Comparison of ENCODE assay signal across 28 cellular contexts in the genomic region with DNA sequence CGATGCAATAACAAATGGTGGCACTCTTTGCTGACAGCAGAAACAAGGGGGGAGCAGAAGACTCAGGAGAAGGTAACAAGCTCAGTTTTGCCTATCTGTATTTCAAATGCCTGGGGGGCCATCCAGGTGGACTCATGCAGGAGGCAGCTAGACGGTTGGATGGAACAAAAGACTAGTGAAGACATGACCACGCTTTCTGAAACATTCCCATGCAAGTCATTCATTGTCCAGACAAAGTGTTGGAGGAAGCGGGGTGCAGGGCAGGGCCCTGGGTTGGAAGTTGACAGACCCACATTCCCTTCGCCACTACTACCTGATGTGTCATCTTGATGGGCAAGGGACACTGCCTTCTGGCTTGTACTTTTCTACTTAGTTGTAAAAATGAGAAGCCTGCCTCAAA. TPM values are rescaled to one million over a fixed set of nuclear protein-coding genes. Genes with fewer than 3 reads are reported as not detected.
DNase-seq lines count a peak whose midpoint lies in the region; ATAC-seq and TF ChIP-seq lines count a peak whose summit lies in the region.
"Had no signal": no experiment of that assay in that cellular context is flagged by ENCODE, and none has a peak within 500 bp of the region (broad histone marks: within the 10 kb centered on the region; RNA-seq: fewer than 3 reads in every experiment).

No MANE protein-coding gene starts in this region.

- no peak overlapping the region for H3K56ac ChIP-seq in IMR-90 (ENCODE audit: extremely low read depth, insufficient read depth, low read length)

- no peak overlapping the region for H3K27ac ChIP-seq in IMR-90 (ENCODE audit: insufficient read depth, low read length)
- peak overlapping the region; percentile 64 for H3K27ac ChIP-seq in epithelial cell of prostate
- no peak overlapping the region for H3K27ac ChIP-seq in prostate gland
- H3K27ac ChIP-seq: A549 had no signal

- H3K4me1 ChIP-seq in IMR-90 (ENCODE audit: control insufficient read depth, insufficient read depth, low read length): no peaks in the 10 kb centered on the region; the same call in 1 of the 2 replicates
- no peaks in the 10 kb centered on the region for H3K4me1 ChIP-seq in prostate gland (replicated peaks)

- H3K4me3 Mint-ChIP-seq in T-helper 17 cell (no peak overlapping the region), progenitor cell of endocrine pancreas (ENCODE audit: low read depth) (no peak overlapping the region)
- H3K4me3 Mint-ChIP-seq: CD8-positive, alpha-beta T cell had no signal

- intact Hi-C loops in IMR-90 (cut with micrococcal nuclease) (no loop called here), prostate gland (cut with DNase I) (no loop called here)

- H3K14ac ChIP-seq in IMR-90 (replicated peaks; ENCODE audit: low read depth, low read length): no peak overlapping the region

- H3K4me3 ChIP-seq in IMR-90 (ENCODE audit: insufficient read depth, low read depth, low read length) (no peak overlapping the region), prostate gland (no peak overlapping the region)
- H3K4me3 ChIP-seq: A549 had no signal

- no peak overlapping the region for H2AFZ ChIP-seq in IMR-90 (replicated peaks; ENCODE audit: low read length, poor library complexity)

- no peak overlapping the region for H3K9ac ChIP-seq in IMR-90 (ENCODE audit: low read depth, low read length)

- no peak for TF ChIP-seq CTCF in IMR-90 (conservative IDR thresholded peaks at IDR 0.05; ENCODE audit: low read depth, low read length)
- no peak for TF ChIP-seq CTCF in progenitor cell of endocrine pancreas (IDR thresholded peaks at IDR 0.05; ENCODE audit: unreplicated experiment)
- TF ChIP-seq CTCF in prostate gland (IDR thresholded peaks at IDR 0.05): no peak

- H4K8ac ChIP-seq in IMR-90 (ENCODE audit: low read depth in 2 of 2, low read length in 2 of 2): no peak overlapping the region

- no peak for ATAC-seq in IMR-90 (ENCODE audit: low read depth)
- no peak for ATAC-seq in T-helper 17 cell
- no peak for ATAC-seq in HG02852 (IDR thresholded peaks at IDR 0.05; ENCODE audit: unreplicated experiment)
- no peak for ATAC-seq in stimulated activated naive CD8-positive, alpha-beta T cell treated with anti-CD3 and anti-CD28 coated beads, Interleukin-15, Interleukin-2, amounts not matched to agents 100 U/mL and 50 U/mL, for 24 hours
- ATAC-seq: A549; CD8-positive, alpha-beta T cell; HCT116; PC-3 had no signal

- no peaks in the 10 kb centered on the region for H4K20me1 ChIP-seq in IMR-90 (ENCODE audit: insufficient read depth, low read length)

- no peaks in the 10 kb centered on the region for H3K9me3 Mint-ChIP-seq in progenitor cell of endocrine pancreas (ENCODE audit: low read depth)
- H3K9me3 Mint-ChIP-seq: CD8-positive, alpha-beta T cell had no signal

- H3K27me3 ChIP-seq in IMR-90 (ENCODE audit: control insufficient read depth, insufficient read depth, low read length) (no peaks in the 10 kb centered on the region), prostate gland (replicated peaks; ENCODE audit: insufficient read depth) (no peaks in the 10 kb centered on the region)

- CTCF ChIA-PET in IMR-90 (lab: Yijun Ruan, JAX): interaction anchor here (1.3 to 3.4 kb wide), 2 partner anchors 68 to 72 kb away, joined by 4 to 13 read pairs; no protein-coding TSS in a partner anchor

- no peak overlapping the region for H2AK5ac ChIP-seq in IMR-90 (ENCODE audit: low read depth, low read length)

- H3K27ac Mint-ChIP-seq in T-helper 17 cell: peak overlapping the region; percentile 8
- peak overlapping the region; percentile 6 for H3K27ac Mint-ChIP-seq in progenitor cell of endocrine pancreas
- H3K27ac Mint-ChIP-seq: CD8-positive, alpha-beta T cell had no signal

- H2AK9ac ChIP-seq in IMR-90 (replicated peaks; ENCODE audit: low read depth, low read length, poor library complexity): no peak overlapping the region

- H2BK15ac ChIP-seq in IMR-90 (ENCODE audit: low read depth, low read length): no peak overlapping the region

- 0 out of 2 replicates have a peak overlapping the region, but pooled peaks have one; percentile 31 for H3K23ac ChIP-seq in IMR-90 (ENCODE audit: low read depth, low read length)

- dilution Hi-C loops in IMR-90 (cut with HindIII; ENCODE audit: low sequenced_read_pairs, unreplicated experiment): no loop called here

- H2BK20ac ChIP-seq in IMR-90 (ENCODE audit: low read depth, low read length): no peak overlapping the region

- 86% methylated on average over 3 of the region's 5 CpGs; no CpG with 5 or more reads in 1 of the 2 experiments for WGBS in IMR-90 (ENCODE audit: extremely low coverage in 2 of 2, insufficient read length in 1 of 2), 2 experiments
- 79% methylated on average over 5 of the region's 5 CpGs for WGBS in prostate gland

- no peak overlapping the region for H3K4me2 ChIP-seq in IMR-90 (ENCODE audit: low read depth, low read length)
- H3K4me2 ChIP-seq: A549 had no signal

- POLR2A ChIA-PET in IMR-90 (lab: Charles Lee; ENCODE audit: unreplicated experiment): no interaction called here

- H4K91ac ChIP-seq in IMR-90 (ENCODE audit: insufficient read depth, low read depth, low read length): no peak overlapping the region

- H2BK5ac ChIP-seq in IMR-90 (ENCODE audit: low read depth, low read length, poor library complexity, severe bottlenecking): no peak overlapping the region

- H3K18ac ChIP-seq in IMR-90 (ENCODE audit: low read depth, low read length): no peak overlapping the region

- TF ChIP-seq RAD21 in IMR-90 (IDR thresholded peaks at IDR 0.05; ENCODE audit: low read length): no peak

- H3K36me3 ChIP-seq in IMR-90 (ENCODE audit: control insufficient read depth, insufficient read depth, low read length): no peaks in the 10 kb centered on the region
- no peaks in the 10 kb centered on the region for H3K36me3 ChIP-seq in prostate gland

- H3K9me1 ChIP-seq in IMR-90 (ENCODE audit: insufficient read depth, low read length): peaks cover 10% of the 10 kb centered on the region

- no peak overlapping the region for H4K5ac ChIP-seq in IMR-90 (ENCODE audit: low read depth, low read length)

- no peak overlapping the region for H2BK120ac ChIP-seq in IMR-90 (ENCODE audit: low read depth, low read length)

- no TSS peak for BruUV-seq in IMR-90 (replicated peaks; lab: Mats Ljungman, UMichigan)

- TF ChIP-seq POLR2A in IMR-90 (IDR thresholded peaks at IDR 0.05; ENCODE audit: low read depth, low read length) (no peak), prostate gland (IDR thresholded peaks at IDR 0.05) (no peak)

- H3K36me3 Mint-ChIP-seq in T-helper 17 cell (ENCODE audit: low read depth): no peaks in the 10 kb centered on the region
- no peaks in the 10 kb centered on the region for H3K36me3 Mint-ChIP-seq in progenitor cell of endocrine pancreas (ENCODE audit: insufficient read depth)
- H3K36me3 Mint-ChIP-seq: CD8-positive, alpha-beta T cell had no signal

- H3K27me3 Mint-ChIP-seq in T-helper 17 cell: peaks cover 11% of the 10 kb centered on the region
- H3K27me3 Mint-ChIP-seq in progenitor cell of endocrine pancreas: peaks cover 9% of the 10 kb centered on the region

- H3K9me3 ChIP-seq in IMR-90 (ENCODE audit: control insufficient read depth, insufficient read depth, low read length) (no peaks in the 10 kb centered on the region), T-helper 17 cell (ENCODE audit: control insufficient read depth, low read length, poor library complexity, severe bottlenecking) (no peaks in the 10 kb centered on the region), prostate gland (no peaks in the 10 kb centered on the region)
- H3K9me3 ChIP-seq: A549, Caco-2 had no signal

- H3K4ac ChIP-seq in IMR-90 (ENCODE audit: low read depth, low read length): no peak overlapping the region

- in situ Hi-C loops in IMR-90 (cut with MboI; ENCODE audit: low sequenced_read_pairs): loop anchor here (5.0 kb wide), 1 partner anchor 70 kb away; no protein-coding TSS in a partner anchor

- DNase-seq in IMR-90: no peak
- no peak for DNase-seq in T-helper 17 cell
- DNase-seq in epithelial cell of prostate (ENCODE audit: low read depth, low spot score): peak; percentile 60
- DNase-seq in progenitor cell of endocrine pancreas (ENCODE audit: low spot score, unreplicated experiment): no peak
- DNase-seq in prostate gland (ENCODE audit: low spot score): no peak
- no peak for DNase-seq in stimulated activated naive CD8-positive, alpha-beta T cell treated with anti-CD3 and anti-CD28 coated beads, Interleukin-15, Interleukin-2, amounts not matched to agents 100 U/mL and 50 U/mL, for 24 hours
- DNase-seq: C1 segment of cervical spinal cord; Caco-2; CD8-positive, alpha-beta T cell; DMS 273 treated with DMSO at 0.1 percent for 48 hours; DMS79; EL; GF-D8; Karpas-422; NCI-H1105 treated with DMSO at 0.1 percent for 48 hours; NCI-H146; NCI-H2029 treated with DMSO at 0.1 percent for 48 hours; NCI-H446 treated with DMSO at 0.1 percent for 48 hours; NCI-H526; NCI-H82; NK-92 treated with Interleukin-12 subunit alpha and Interleukin-12 subunit beta, amount 100 ng/mL, for 24 hours; PC-3; SHP77 treated with DMSO at 0.1 percent for 48 hours had no signal

- H3K4me1 Mint-ChIP-seq in T-helper 17 cell: peaks cover 9% of the 10 kb centered on the region
- peaks cover 3% of the 10 kb centered on the region for H3K4me1 Mint-ChIP-seq in progenitor cell of endocrine pancreas (ENCODE audit: low read depth)

- H3K79me1 ChIP-seq in IMR-90 (ENCODE audit: low read depth in 1 of 2, low read length in 2 of 2): no peaks in the 10 kb centered on the region

TF ChIP-seq in IMR-90, 13 proteins besides CTCF, POLR2A, EP300 and RAD21:
- TF ChIP-seq BHLHE40 (IDR thresholded peaks at IDR 0.05; ENCODE audit: low read depth, low read length) (no peak), RCOR1 (IDR thresholded peaks at IDR 0.05; ENCODE audit: insufficient replicate concordance, low read length) (no peak), NFE2L2 (IDR thresholded peaks at IDR 0.05; ENCODE audit: low read depth, low read length) (no peak), MAZ (IDR thresholded peaks at IDR 0.05; ENCODE audit: borderline replicate concordance, low read depth, low read length) (no peak)

RNA-seq across cellular contexts. Expression of a gene that starts 29.8 kb away (rescaled TPM):
- total RNA-seq in IMR-90 (2012; rRNA removed) (not detected in 2 replicates), T-helper 17 cell (not detected), progenitor cell of endocrine pancreas (not detected in 2 replicates), prostate gland (not detected)
- polyA plus RNA-seq in IMR-90 (2012; rRNA removed): not detected in 2 replicates
- polyA plus RNA-seq in IMR-90 (2012; cell fraction: cytosol; rRNA removed): 0.08 TPM in 1 of 2 replicates, not detected in the other
- polyA plus RNA-seq in IMR-90 (2012; cell fraction: nucleus; rRNA removed; ENCODE audit: low replicate concordance): not detected in 2 replicates
- total RNA-seq: Caco-2; CD8-positive, alpha-beta T cell; H4; PC-3; RPMI7951 had no signal

RNA-seq across cellular contexts. Expression of a gene that starts 36.7 kb away (rescaled TPM):
- total RNA-seq in IMR-90 (2012; rRNA removed) (39.1 and 40.0 TPM in 2 replicates), T-helper 17 cell (100 to 1,000 TPM; 142 to 153 TPM), progenitor cell of endocrine pancreas (75.7 and 77.1 TPM in 2 replicates), prostate gland (10 to 100 TPM; 34.6 to 80.5 TPM)
- polyA plus RNA-seq in IMR-90 (2012; rRNA removed): 22.4 and 22.9 TPM in 2 replicates
- 12.8 and 19.0 TPM in 2 replicates for polyA plus RNA-seq in IMR-90 (2012; cell fraction: cytosol; rRNA removed)
- polyA plus RNA-seq in IMR-90 (2012; cell fraction: nucleus; rRNA removed; ENCODE audit: low replicate concordance): 95.5 and 141 TPM in 2 replicates
